ENCODE assay signal across 10 cellular contexts in genomic region chr17:64118452-64118979, GRCh38. TPM values are rescaled to one million over a fixed set of nuclear protein-coding genes. Genes with fewer than 3 reads are reported as not detected.
DNase-seq lines count a peak whose midpoint lies in the region; ATAC-seq and TF ChIP-seq lines count a peak whose summit lies in the region.
"Had no signal": no experiment of that assay in that cellular context is flagged by ENCODE, and none has a peak within 500 bp of the region (broad histone marks: within the 10 kb centered on the region; RNA-seq: fewer than 3 reads in every experiment).

No MANE protein-coding gene starts in this region.

- H3K4me1 ChIP-seq in OCI-LY3 (ENCODE audit: low read length), result peaks cover 55% of the 10 kb centered on the region
- H3K4me1 ChIP-seq in thoracic aorta (ENCODE audit: control insufficient read depth in 1 of 2, low read depth in 2 of 2), result peaks cover 17 to 30% of the 10 kb centered on the region in 2 donors

- H3K36me3 Mint-ChIP-seq in activated CD4-positive, alpha-beta memory T cell treated with anti-CD3 and anti-CD28 coated beads for 36 hours, result peaks cover 6% of the 10 kb centered on the region
- H3K36me3 Mint-ChIP-seq in activated CD4-positive, alpha-beta memory T cell treated with anti-CD3 and anti-CD28 coated beads, Interleukin-2, amount 10 ng/mL, durations not matched to agents 7 days and 5 days (ENCODE audit: low read depth), result peaks cover 74% of the 10 kb centered on the region

- H3K9ac ChIP-seq in OCI-LY3 (ENCODE audit: low read length), result no peak overlapping the region

- H3K27ac ChIP-seq in OCI-LY3 (ENCODE audit: low read length) (peak overlapping the region; percentile 1; the same call in 1 of the 2 replicates), thoracic aorta (peak overlapping the region in 1 of 2 donors; percentile 44)
- H3K27ac ChIP-seq: C4-2B had no signal

- H3K4me1 Mint-ChIP-seq in activated CD4-positive, alpha-beta memory T cell treated with anti-CD3 and anti-CD28 coated beads for 36 hours (ENCODE audit: low read depth), result peaks cover 81% of the 10 kb centered on the region
- peaks cover 83% of the 10 kb centered on the region for H3K4me1 Mint-ChIP-seq in activated CD4-positive, alpha-beta memory T cell treated with anti-CD3 and anti-CD28 coated beads, Interleukin-2, amount 10 ng/mL, durations not matched to agents 7 days and 5 days

- intact Hi-C loops in activated CD4-positive, alpha-beta memory T cell treated with anti-CD3 and anti-CD28 coated beads for 36 hours (cut with micrococcal nuclease), result no loop called here

- TF ChIP-seq CTCF in OCI-LY3 (IDR thresholded peaks at IDR 0.05; ENCODE audit: low read depth, low read length) (no peak), fibroblast of mammary gland (conservative IDR thresholded peaks at IDR 0.05; ENCODE audit: control insufficient read depth, insufficient read depth, low read depth, low read length) (no peak), thoracic aorta (IDR thresholded peaks at IDR 0.05) (no peak)

- no peak overlapping the region for H3K4me3 Mint-ChIP-seq in activated CD4-positive, alpha-beta memory T cell treated with anti-CD3 and anti-CD28 coated beads for 36 hours
- no peak overlapping the region for H3K4me3 Mint-ChIP-seq in activated CD4-positive, alpha-beta memory T cell treated with anti-CD3 and anti-CD28 coated beads, Interleukin-2, amount 10 ng/mL, durations not matched to agents 7 days and 5 days

- H4K20me1 ChIP-seq in OCI-LY3 (ENCODE audit: insufficient read depth, low read length), result peaks cover 65% of the 10 kb centered on the region

- H3K36me3 ChIP-seq in OCI-LY3 (replicated peaks; ENCODE audit: low read depth, low read length) (peaks cover 45% of the 10 kb centered on the region), thoracic aorta (no peaks in the 10 kb centered on the region)

- peak overlapping the region; percentile 13 for H3K27ac Mint-ChIP-seq in activated CD4-positive, alpha-beta memory T cell treated with anti-CD3 and anti-CD28 coated beads for 36 hours
- H3K27ac Mint-ChIP-seq in activated CD4-positive, alpha-beta memory T cell treated with anti-CD3 and anti-CD28 coated beads, Interleukin-2, amount 10 ng/mL, durations not matched to agents 7 days and 5 days, result no peak overlapping the region

- peak overlapping the region; percentile 30 for H3K4me2 ChIP-seq in OCI-LY3 (ENCODE audit: low read length)

- no peak for DNase-seq in activated CD4-positive, alpha-beta memory T cell treated with anti-CD3 and anti-CD28 coated beads for 36 hours
- no peak for DNase-seq in activated CD4-positive, alpha-beta memory T cell treated with anti-CD3 and anti-CD28 coated beads, Interleukin-2, amount 10 ng/mL, durations not matched to agents 7 days and 5 days
- peak; percentile 51 for DNase-seq in fibroblast of mammary gland (ENCODE audit: low read depth)
- DNase-seq in thoracic aorta (ENCODE audit: low spot score), result peak; percentile 6
- no peak for DNase-seq in effector CD8-positive, alpha-beta T cell (lab: John Stamatoyannopoulos, UW)
- DNase-seq in stimulated activated CD8-positive, alpha-beta memory T cell treated with anti-CD3 and anti-CD28 coated beads, Interleukin-4, amount 100 ng/mL, for 48 hours, result no peak
- DNase-seq in activated T-cell treated with anti-CD3 and anti-CD28 coated beads, Interleukin-2, amount 50 U/mL, for 1 hour, result no peak

- H3K79me2 ChIP-seq in OCI-LY3 (ENCODE audit: low read length), result peaks cover 94% of the 10 kb centered on the region

- no peak overlapping the region for H2AFZ ChIP-seq in OCI-LY3 (ENCODE audit: low read depth, low read length)

- H3K9me3 ChIP-seq in OCI-LY3 (ENCODE audit: insufficient read depth, low read length), result no peaks in the 10 kb centered on the region
- no peaks in the 10 kb centered on the region for H3K9me3 ChIP-seq in thoracic aorta

- H3K27me3 Mint-ChIP-seq in activated CD4-positive, alpha-beta memory T cell treated with anti-CD3 and anti-CD28 coated beads for 36 hours, result no peaks in the 10 kb centered on the region
- no peaks in the 10 kb centered on the region for H3K27me3 Mint-ChIP-seq in activated CD4-positive, alpha-beta memory T cell treated with anti-CD3 and anti-CD28 coated beads, Interleukin-2, amount 10 ng/mL, durations not matched to agents 7 days and 5 days

- H3K9me3 Mint-ChIP-seq in activated CD4-positive, alpha-beta memory T cell treated with anti-CD3 and anti-CD28 coated beads for 36 hours, result no peaks in the 10 kb centered on the region
- H3K9me3 Mint-ChIP-seq in activated CD4-positive, alpha-beta memory T cell treated with anti-CD3 and anti-CD28 coated beads, Interleukin-2, amount 10 ng/mL, durations not matched to agents 7 days and 5 days, result no peaks in the 10 kb centered on the region

- CTCF ChIA-PET in activated CD4-positive, alpha-beta memory T cell treated with anti-CD3 and anti-CD28 coated beads for 36 hours (lab: Charles Lee), result interaction anchor here (1.0 to 2.3 kb wide), 5 partner anchors 11 to 93 kb away, joined by 3 to 8 read pairs (median 7); no protein-coding TSS in a partner anchor
- CTCF ChIA-PET in activated CD4-positive, alpha-beta memory T cell treated with anti-CD3 and anti-CD28 coated beads, Interleukin-2, amount 10 ng/mL, durations not matched to agents 7 days and 5 days (lab: Charles Lee), result interaction anchor here (0.6 to 1.4 kb wide), 4 partner anchors 14 to 424 kb away, joined by 3 to 5 read pairs (median 4); no protein-coding TSS in a partner anchor

- H3K4me3 ChIP-seq in OCI-LY3 (ENCODE audit: low read length) (no peak overlapping the region), fibroblast of mammary gland (ENCODE audit: control insufficient read depth, low read depth, low read length) (no peak overlapping the region), thoracic aorta (peak overlapping the region; percentile 38)
- H3K4me3 ChIP-seq: skin epidermis had no signal

- POLR2A ChIA-PET in activated CD4-positive, alpha-beta memory T cell treated with anti-CD3 and anti-CD28 coated beads for 36 hours (lab: Charles Lee), result interaction anchor here (1.2 to 2.0 kb wide), 4 partner anchors 11 to 37 kb away, joined by 3 to 6 read pairs (median 6); partner anchors contain the start of gene ERN1
- POLR2A ChIA-PET in activated CD4-positive, alpha-beta memory T cell treated with anti-CD3 and anti-CD28 coated beads, Interleukin-2, amount 10 ng/mL, durations not matched to agents 7 days and 5 days (lab: Charles Lee), result interaction anchor here (0.7 to 7.1 kb wide), 4 partner anchors 11 to 36 kb away, joined by 3 to 52 read pairs (median 4); partner anchors contain the start of gene ERN1

- ATAC-seq in thoracic aorta (ENCODE audit: insufficient number of reproducible peaks, low FRiP score, low read depth), result no peak

- H3K27me3 ChIP-seq in OCI-LY3 (ENCODE audit: low read depth, low read length) (no peaks in the 10 kb centered on the region), thoracic aorta (replicated peaks; ENCODE audit: insufficient read depth) (no peaks in the 10 kb centered on the region)

RNA-seq across cellular contexts. Expression of gene ERN1, which starts 11.4 kb away (rescaled TPM):
- total RNA-seq in activated CD4-positive, alpha-beta memory T cell treated with anti-CD3 and anti-CD28 coated beads for 36 hours, result 10 to 100 TPM; 45.3 to 47.7 TPM
- total RNA-seq in activated CD4-positive, alpha-beta memory T cell treated with anti-CD3 and anti-CD28 coated beads, Interleukin-2, amount 10 ng/mL, durations not matched to agents 7 days and 5 days, result 100 to 1,000 TPM; 126 to 128 TPM
- total RNA-seq in thoracic aorta, result 10 to 100 TPM; 13.0 to 22.7 TPM

Comparison
In these comparisons a context has a peak if more than half of its experiments do, and no peak if none do; other contexts are left out.
1. DNase-seq: peak in fibroblast of mammary gland (single experiment) and thoracic aorta (single experiment); none in activated CD4-positive, alpha-beta memory T cell treated with anti-CD3 and anti-CD28 coated beads for 36 hours (single experiment), activated CD4-positive, alpha-beta memory T cell treated with anti-CD3 and anti-CD28 coated beads, Interleukin-2, amount 10 ng/mL, durations not matched to agents 7 days and 5 days (single experiment), effector CD8-positive, alpha-beta T cell (single experiment), stimulated activated CD8-positive, alpha-beta memory T cell treated with anti-CD3 and anti-CD28 coated beads, Interleukin-4, amount 100 ng/mL, for 48 hours (single experiment) and activated T-cell treated with anti-CD3 and anti-CD28 coated beads, Interleukin-2, amount 50 U/mL, for 1 hour (single experiment).